In the genomic region with DNA sequence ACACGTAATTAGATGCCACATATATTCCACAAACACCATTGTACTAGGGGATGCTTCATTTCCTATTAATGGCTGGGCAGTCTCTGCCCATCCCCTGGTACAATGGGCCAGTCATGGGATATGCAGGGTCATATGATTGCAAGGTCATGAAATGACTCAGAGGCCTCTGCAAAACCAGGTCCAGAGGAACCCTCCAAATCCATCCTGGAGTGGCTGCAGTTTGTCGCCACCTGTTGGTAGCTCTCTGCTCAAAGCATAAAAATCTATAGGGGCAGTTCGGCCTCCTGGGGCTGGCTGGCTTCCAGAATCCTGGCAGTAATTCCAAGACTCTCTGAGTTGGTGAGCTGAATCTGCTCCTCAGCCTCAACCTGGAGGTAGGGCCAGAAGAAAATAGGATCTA, we compare ENCODE assay signal across 8 cellular contexts. TPM values are rescaled to one million over a fixed set of nuclear protein-coding genes. Genes with fewer than 3 reads are reported as not detected.
A peak's percentile ranks its signal among the peaks of the same experiment; 100 is the strongest.
DNase-seq lines count a peak whose midpoint lies in the region; ATAC-seq, FAIRE-seq and TF ChIP-seq lines count a peak whose summit lies in the region.

No MANE protein-coding gene starts in this region.

- H3K27ac Mint-ChIP-seq in astrocyte (ENCODE audit: unreplicated experiment) = no peak overlapping the region
- no peak overlapping the region for H3K27ac Mint-ChIP-seq in activated T-helper 2 cell treated with anti-CD3 and anti-CD28 coated beads, Interferon-gamma antibody, Interleukin-2, Interleukin-4, amounts not matched to agents 10 μg/mL and 5 μg/mL and 100 μg/mL, durations not matched to agents 14 hours and 24 hours and 36 hours

- no peaks in the 10 kb centered on the region for H3K27me3 Mint-ChIP-seq in astrocyte (ENCODE audit: low read depth, unreplicated experiment)
- no peaks in the 10 kb centered on the region for H3K27me3 Mint-ChIP-seq in activated T-helper 2 cell treated with anti-CD3 and anti-CD28 coated beads, Interferon-gamma antibody, Interleukin-2, Interleukin-4, amounts not matched to agents 10 μg/mL and 5 μg/mL and 100 μg/mL, durations not matched to agents 14 hours and 24 hours and 36 hours (ENCODE audit: low read depth)

- DNase-seq in GM13977 (ENCODE audit: low spot score) (no peak), RPMI7951 (ENCODE audit: low read depth) (peak; percentile 1), astrocyte (ENCODE audit: low read depth) (no peak), omental fat pad (ENCODE audit: low spot score) (peak; percentile 20), NCI-H128 (lab: John Stamatoyannopoulos, UW; ENCODE audit: unreplicated experiment) (no peak), NOMO-1 (lab: John Stamatoyannopoulos, UW; ENCODE audit: unreplicated experiment in 2 of 2) (no peak), NCI-H2171 (lab: John Stamatoyannopoulos, UW) (no peak)
- no peak for DNase-seq in activated T-helper 2 cell treated with anti-CD3 and anti-CD28 coated beads, Interferon-gamma antibody, Interleukin-2, Interleukin-4, amounts not matched to agents 10 μg/mL and 5 μg/mL and 100 μg/mL, durations not matched to agents 14 hours and 24 hours and 36 hours (ENCODE audit: low spot score)

- no peaks in the 10 kb centered on the region for H3K27me3 ChIP-seq in astrocyte (ENCODE audit: insufficient read depth, low read length)

- TF ChIP-seq CTCF in GM13977 (IDR thresholded peaks at IDR 0.05; ENCODE audit: extremely low read depth, insufficient read depth, missing control alignments) (peak; percentile 31), astrocyte (IDR thresholded peaks at IDR 0.05; ENCODE audit: insufficient read depth, low read depth, low read length) (peak; percentile 12), omental fat pad (IDR thresholded peaks at IDR 0.05) (no peak)

- no peak for ATAC-seq in omental fat pad (ENCODE audit: low FRiP score)

- no peak overlapping the region for H3K4me3 Mint-ChIP-seq in astrocyte (ENCODE audit: unreplicated experiment)
- H3K4me3 Mint-ChIP-seq in activated T-helper 2 cell treated with anti-CD3 and anti-CD28 coated beads, Interferon-gamma antibody, Interleukin-2, Interleukin-4, amounts not matched to agents 10 μg/mL and 5 μg/mL and 100 μg/mL, durations not matched to agents 14 hours and 24 hours and 36 hours (ENCODE audit: low read depth) = no peak overlapping the region

- H2AFZ ChIP-seq in astrocyte (ENCODE audit: low read depth, low read length) = no peak overlapping the region

- H3K79me2 ChIP-seq in astrocyte (ENCODE audit: insufficient read depth, low read length) = no peaks in the 10 kb centered on the region

- FAIRE-seq in astrocyte (lab: Jason Lieb, UNC) = peak; percentile 34

- no peaks in the 10 kb centered on the region for H4K20me1 ChIP-seq in astrocyte (ENCODE audit: insufficient read depth, low read length)

- intact Hi-C loops in activated T-helper 2 cell treated with anti-CD3 and anti-CD28 coated beads, Interferon-gamma antibody, Interleukin-2, Interleukin-4, amounts not matched to agents 10 μg/mL and 5 μg/mL and 100 μg/mL, durations not matched to agents 14 hours and 24 hours and 36 hours (cut with micrococcal nuclease) = no loop called here

- peaks cover 2% of the 10 kb centered on the region for H3K9me3 Mint-ChIP-seq in astrocyte (ENCODE audit: unreplicated experiment)
- H3K9me3 Mint-ChIP-seq in activated T-helper 2 cell treated with anti-CD3 and anti-CD28 coated beads, Interferon-gamma antibody, Interleukin-2, Interleukin-4, amounts not matched to agents 10 μg/mL and 5 μg/mL and 100 μg/mL, durations not matched to agents 14 hours and 24 hours and 36 hours = no peaks in the 10 kb centered on the region

- H3K36me3 Mint-ChIP-seq in astrocyte (ENCODE audit: low read depth, unreplicated experiment) = no peaks in the 10 kb centered on the region
- H3K36me3 Mint-ChIP-seq in activated T-helper 2 cell treated with anti-CD3 and anti-CD28 coated beads, Interferon-gamma antibody, Interleukin-2, Interleukin-4, amounts not matched to agents 10 μg/mL and 5 μg/mL and 100 μg/mL, durations not matched to agents 14 hours and 24 hours and 36 hours (ENCODE audit: low read depth) = no peaks in the 10 kb centered on the region

- H3K9ac ChIP-seq in astrocyte (ENCODE audit: low read length) = no peak overlapping the region

- H3K4me1 ChIP-seq in astrocyte (ENCODE audit: insufficient read depth, low read length) = no peaks in the 10 kb centered on the region

- no peaks in the 10 kb centered on the region for H3K4me1 Mint-ChIP-seq in astrocyte (ENCODE audit: low read depth, unreplicated experiment)
- no peaks in the 10 kb centered on the region for H3K4me1 Mint-ChIP-seq in activated T-helper 2 cell treated with anti-CD3 and anti-CD28 coated beads, Interferon-gamma antibody, Interleukin-2, Interleukin-4, amounts not matched to agents 10 μg/mL and 5 μg/mL and 100 μg/mL, durations not matched to agents 14 hours and 24 hours and 36 hours (ENCODE audit: low read depth)

- H3K36me3 ChIP-seq in astrocyte (ENCODE audit: insufficient read depth, low read length) = no peaks in the 10 kb centered on the region

- no peak overlapping the region for H3K4me2 ChIP-seq in astrocyte (ENCODE audit: low read length)

- no peak overlapping the region for H3K27ac ChIP-seq in astrocyte (ENCODE audit: low read depth, low read length)

- no peaks in the 10 kb centered on the region for H3K9me3 ChIP-seq in astrocyte (ENCODE audit: insufficient read depth, low read depth, low read length)

- in situ Hi-C loops in GM13977 (cut with MboI; ENCODE audit: low pct_unique_long_range_greater_than_20kb, low sequenced_read_pairs, unreplicated experiment) = no loop called here

- no peak overlapping the region for H3K4me3 ChIP-seq in astrocyte (ENCODE audit: insufficient read depth, low read depth, low read length)

RNA-seq across cellular contexts. Expression of a gene that starts 22.9 kb away (rescaled TPM):
- total RNA-seq in RPMI7951 (2014; rRNA removed; shearing (Covaris generic)) = 7.3 and 8.8 TPM in 2 replicates
- 18.4 and 21.8 TPM in 2 replicates for total RNA-seq in astrocyte
- total RNA-seq in omental fat pad = 10 to 100 TPM in 3 of 4 donors, 1 to 10 TPM in 1; 5.5 to 15.5 (median 11.9) TPM
- 16.3 and 16.7 TPM in 2 replicates for total RNA-seq in activated T-helper 2 cell treated with anti-CD3 and anti-CD28 coated beads, Interferon-gamma antibody, Interleukin-2, Interleukin-4, amounts not matched to agents 10 μg/mL and 5 μg/mL and 100 μg/mL, durations not matched to agents 14 hours and 24 hours and 36 hours

RNA-seq across cellular contexts. Expression of a gene that starts 23.4 kb away (rescaled TPM):
- 2.1 and 3.5 TPM in 2 replicates for total RNA-seq in RPMI7951 (2014; rRNA removed; shearing (Covaris generic))
- total RNA-seq in astrocyte (3.9 and 4.6 TPM in 2 replicates), omental fat pad (10 to 100 TPM in 3 of 4 donors, 1 to 10 TPM in 1; 8.6 to 23.9 (median 14.9) TPM)
- 0.90 and 1.0 TPM in 2 replicates for total RNA-seq in activated T-helper 2 cell treated with anti-CD3 and anti-CD28 coated beads, Interferon-gamma antibody, Interleukin-2, Interleukin-4, amounts not matched to agents 10 μg/mL and 5 μg/mL and 100 μg/mL, durations not matched to agents 14 hours and 24 hours and 36 hours

Comparison
In these comparisons a context has a peak if more than half of its experiments do, and no peak if none do; other contexts are left out.
1. DNase-seq: peak in RPMI7951 (single experiment) and omental fat pad (single experiment); none in GM13977 (single experiment), astrocyte (single experiment), NCI-H128 (single experiment), NOMO-1 (0 of 2), NCI-H2171 (single experiment) and activated T-helper 2 cell treated with anti-CD3 and anti-CD28 coated beads, Interferon-gamma antibody, Interleukin-2, Interleukin-4, amounts not matched to agents 10 μg/mL and 5 μg/mL and 100 μg/mL, durations not matched to agents 14 hours and 24 hours and 36 hours (single experiment).
2. CTCF ChIP-seq: peak in GM13977 (single experiment) and astrocyte (single experiment); none in omental fat pad (0 of 3).